In genomic region chrX:149939271-149940014, GRCh38 we compare ENCODE assay signal across 8 cellular contexts. TPM values are rescaled to one million over a fixed set of nuclear protein-coding genes. Genes with fewer than 3 reads are reported as not detected.
DNase-seq lines count a peak whose midpoint lies in the region; ATAC-seq and FAIRE-seq lines count a peak whose summit lies in the region.

No MANE protein-coding gene starts in this region.

- H3K27ac ChIP-seq in BLaER1 = peak overlapping the region; percentile 73
- H3K27ac ChIP-seq in KOPT-K1 (ENCODE audit: low read depth, low read length, poor library complexity, severe bottlenecking) = peak overlapping the region; percentile 94
- H3K27ac ChIP-seq in naive thymus-derived CD4-positive, alpha-beta T cell (ENCODE audit: low read depth, low read length) = peak overlapping the region; percentile 84

- H3K9me3 Mint-ChIP-seq in naive thymus-derived CD4-positive, alpha-beta T cell = peaks cover 0 to 1% (median 0%) of the 10 kb centered on the region in 11 donors

- H3K4me1 ChIP-seq in BLaER1 = peaks cover 22% of the 10 kb centered on the region
- peaks cover 5% of the 10 kb centered on the region in 2 donors for H3K4me1 ChIP-seq in naive thymus-derived CD4-positive, alpha-beta T cell (ENCODE audit: control insufficient read depth in 2 of 2, insufficient read depth in 2 of 2, low read length in 2 of 2)

- intact Hi-C loops in naive thymus-derived CD4-positive, alpha-beta T cell (cut with micrococcal nuclease) = loop anchor here in 1 of 2 donors (10.0 kb wide), 6 partner anchors 305 to 1045 kb away; partner anchors contain the start of genes HMGB3, IDS, MAMLD1 and MTM1

- H3K4me3 Mint-ChIP-seq in naive thymus-derived CD4-positive, alpha-beta T cell = peak overlapping the region; percentile 82 to 96 (median 90)

- FAIRE-seq in RCC 7860 (lab: Jason Lieb, UNC) = no peak

- H3K4me1 Mint-ChIP-seq in naive thymus-derived CD4-positive, alpha-beta T cell = peaks cover 0 to 12% (median 0%) of the 10 kb centered on the region in 7 donors

- peak overlapping the region; percentile 55 for H3K4me2 ChIP-seq in BLaER1

- no peaks in the 10 kb centered on the region for H3K27me3 ChIP-seq in BLaER1
- H3K27me3 ChIP-seq in naive thymus-derived CD4-positive, alpha-beta T cell (ENCODE audit: control insufficient read depth in 2 of 2, insufficient read depth in 2 of 2, low read length in 2 of 2) = no peaks in the 10 kb centered on the region

- no peaks in the 10 kb centered on the region; the same call in 1 of the 2 replicates for H3K36me3 ChIP-seq in BLaER1
- peaks cover 4% of the 10 kb centered on the region; the same call in 1 of the 2 replicates for H3K36me3 ChIP-seq in KOPT-K1 (ENCODE audit: insufficient read depth, low read length)
- H3K36me3 ChIP-seq in naive thymus-derived CD4-positive, alpha-beta T cell (ENCODE audit: control insufficient read depth in 2 of 3, insufficient read depth in 3 of 3, low read length in 3 of 3) = peaks cover 0 to 11% (median 3%) of the 10 kb centered on the region in 3 experiments

- peak overlapping the region; percentile 66 for H3K4me3 ChIP-seq in BLaER1
- peak overlapping the region; percentile 63 for H3K4me3 ChIP-seq in naive thymus-derived CD4-positive, alpha-beta T cell (ENCODE audit: low read length)

- peaks cover 0 to 4% (median 0%) of the 10 kb centered on the region in 5 donors for H3K36me3 Mint-ChIP-seq in naive thymus-derived CD4-positive, alpha-beta T cell

- DNase-seq in RCC 7860 (ENCODE audit: low spot score) = peak; percentile 78
- peak; percentile 80 for DNase-seq in activated T-helper 1 cell treated with Interleukin-2 at 50 U/mL for 16 hours (ENCODE audit: low read depth)
- DNase-seq in fibroblast of gingiva (ENCODE audit: low read depth) = peak; percentile 93
- peak; percentile 75 to 91 (median 87) for DNase-seq in naive thymus-derived CD4-positive, alpha-beta T cell
- peak; percentile 81 to 85 for DNase-seq in stimulated activated CD8-positive, alpha-beta memory T cell treated with anti-CD3 and anti-CD28 coated beads, Interleukin-7, amount 100 ng/mL, for 4 hours (ENCODE audit: low read depth in 2 of 2)

- no peaks in the 10 kb centered on the region for H3K27me3 Mint-ChIP-seq in naive thymus-derived CD4-positive, alpha-beta T cell

- H3K9me3 ChIP-seq in BLaER1 = peaks cover 11% of the 10 kb centered on the region; the same call in 1 of the 2 replicates
- H3K9me3 ChIP-seq in KOPT-K1 (ENCODE audit: insufficient read depth, low read length, poor library complexity, severe bottlenecking) = no peaks in the 10 kb centered on the region
- H3K9me3 ChIP-seq in naive thymus-derived CD4-positive, alpha-beta T cell (ENCODE audit: control insufficient read depth in 2 of 3, low read length in 3 of 3) = no peaks in the 10 kb centered on the region

- H3K9ac ChIP-seq in BLaER1 = peak overlapping the region; percentile 61; the same call in 1 of the 2 replicates

- ATAC-seq in GM21528 (IDR thresholded peaks at IDR 0.05; ENCODE audit: low FRiP score, unreplicated experiment) = peak; percentile 6
- ATAC-seq in naive thymus-derived CD4-positive, alpha-beta T cell = peak; percentile 51

- CTCF ChIA-PET in naive thymus-derived CD4-positive, alpha-beta T cell (lab: Charles Lee) = interaction anchor here (1.9 to 2.3 kb wide), 2 partner anchors 399 to 754 kb away, joined by 5 to 15 read pairs; partner anchors contain the start of genes EOLA1 and MTMR1

- peaks cover 8% of the 10 kb centered on the region; the same call in 1 of the 2 replicates for H4K20me1 ChIP-seq in BLaER1

- POLR2A ChIA-PET in naive thymus-derived CD4-positive, alpha-beta T cell (lab: Charles Lee) = interaction anchor here (0.5 to 3.4 kb wide), 10 partner anchors 23 to 778 kb away, joined by 3 to 35 read pairs (median 4); partner anchors contain the start of genes EOLA1, IDS, MTM1 and MTMR1

- peak overlapping the region; percentile 87 to 98 (median 92) for H3K27ac Mint-ChIP-seq in naive thymus-derived CD4-positive, alpha-beta T cell

RNA-seq across cellular contexts. Expression of gene EOLA2, which starts 1.2 kb away (rescaled TPM):
- total RNA-seq in naive thymus-derived CD4-positive, alpha-beta T cell = 10 to 100 TPM; 43.1 to 59.1 (median 45.4) TPM
- 10 to 100 TPM; 23.3 to 45.3 TPM for polyA plus RNA-seq in naive thymus-derived CD4-positive, alpha-beta T cell

RNA-seq across cellular contexts. Expression of gene HSFX4, which starts 10.1 kb away (rescaled TPM):
- total RNA-seq in naive thymus-derived CD4-positive, alpha-beta T cell = not detected
- polyA plus RNA-seq in naive thymus-derived CD4-positive, alpha-beta T cell = not detected

RNA-seq across cellular contexts. Expression of gene MAGEA8, which starts 58.5 kb away (rescaled TPM):
- total RNA-seq in naive thymus-derived CD4-positive, alpha-beta T cell = not detected
- polyA plus RNA-seq in naive thymus-derived CD4-positive, alpha-beta T cell = not detected

Comparison
In these comparisons a context has a peak if more than half of its experiments do, and no peak if none do; other contexts are left out.
1. Peak in every context shown above with its lines: DNase-seq, ATAC-seq, H3K4me3 ChIP-seq and H3K27ac ChIP-seq.